In the genomic region with DNA sequence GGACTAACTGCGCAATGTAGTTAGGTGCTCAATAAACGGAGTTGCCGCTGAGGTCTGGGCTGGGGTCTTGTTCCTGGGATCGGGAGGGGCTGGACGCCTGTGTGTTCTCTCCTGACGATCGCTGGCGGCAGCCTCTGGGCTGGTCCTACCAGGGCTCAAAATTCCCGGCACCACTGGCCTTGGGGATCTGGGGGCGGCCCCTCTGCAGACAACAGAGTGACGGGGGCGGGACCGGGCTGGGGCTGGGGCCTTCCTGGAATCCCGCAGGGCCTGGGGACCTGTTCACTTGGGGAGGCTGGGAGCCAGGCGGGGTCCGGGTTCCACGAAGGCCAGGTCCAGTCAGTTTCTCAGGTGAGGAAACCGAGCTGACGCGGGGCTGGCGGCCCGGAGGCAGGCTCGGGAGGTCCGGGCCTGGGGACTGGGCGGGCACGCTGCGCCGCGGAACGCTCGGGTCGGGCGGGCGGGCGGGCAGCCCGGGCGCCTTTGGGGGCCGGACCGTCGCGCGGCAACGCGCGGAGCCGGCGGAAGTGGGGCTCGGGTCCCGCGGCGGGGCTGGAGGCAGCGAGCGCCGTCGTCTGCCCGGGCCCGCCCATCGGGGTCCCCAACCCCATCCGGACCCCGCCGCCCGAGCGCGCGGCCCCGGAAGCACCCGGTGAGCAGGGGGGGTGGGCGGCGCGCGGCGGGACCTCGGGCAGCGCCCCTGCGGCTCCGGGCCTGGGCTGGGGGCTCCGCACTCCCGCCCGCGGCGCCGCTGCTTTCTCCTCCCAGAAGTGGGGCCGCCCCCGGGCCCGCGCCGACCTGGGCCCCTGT, we compare ENCODE assay signal across 8 cellular contexts. TPM values are rescaled to one million over a fixed set of nuclear protein-coding genes. Genes with fewer than 3 reads are reported as not detected.
A peak's percentile ranks its signal among the peaks of the same experiment; 100 is the strongest.
DNase-seq lines count a peak whose midpoint lies in the region; ATAC-seq and TF ChIP-seq lines count a peak whose summit lies in the region.

A gene (plus strand): TSS at position 524 of the 810 bp plus-strand sequence. CDS start 4,107 bp downstream, outside the sequence.

- DNase-seq in SJCRH30: peak; percentile 79 to 81
- DNase-seq in activated naive CD4-positive, alpha-beta T cell treated with anti-CD3 and anti-CD28 coated beads, Interleukin-2, amount 50 U/mL, for 16 hours: peak; percentile 69
- no peak for DNase-seq in OCI-M2 (lab: John Stamatoyannopoulos, UW; ENCODE audit: unreplicated experiment)

- no peaks in the 10 kb centered on the region for H3K36me3 ChIP-seq in SJCRH30
- H3K36me3 ChIP-seq in gastroesophageal sphincter: peaks cover 0 to 27% of the 10 kb centered on the region in 2 donors
- peaks cover 8% of the 10 kb centered on the region for H3K36me3 ChIP-seq in neutrophil

- H3K4me3 ChIP-seq in SJCRH30 (peak within 1 kb of the TSS; percentile 74), gastroesophageal sphincter (peak within 1 kb of the TSS; percentile 75 to 97), neutrophil (ENCODE audit: low read depth in 1 of 2, low read length in 1 of 2) (peak within 1 kb of the TSS; percentile 70 to 73)

- H3K4me1 ChIP-seq in SJCRH30: peaks cover 32% of the 10 kb centered on the region
- H3K4me1 ChIP-seq in gastroesophageal sphincter: peaks cover 0 to 64% (median 38%) of the 10 kb centered on the region in 3 donors
- H3K4me1 ChIP-seq in neutrophil (ENCODE audit: control insufficient read depth in 1 of 2, insufficient read depth in 1 of 2, low read depth in 1 of 2, low read length in 1 of 2): peaks cover 25% of the 10 kb centered on the region in 2 experiments

- TF ChIP-seq POLR2A in GM10847 (IDR thresholded peaks at IDR 0.05; ENCODE audit: extremely low read depth, insufficient read length) (peak; percentile 42), gastroesophageal sphincter (IDR thresholded peaks at IDR 0.05) (peak; percentile 33 to 44)

- H3K27ac ChIP-seq in SJCRH30: peak within 1 kb of the TSS; percentile 52
- H3K27ac ChIP-seq in gastroesophageal sphincter: peak within 1 kb of the TSS; percentile 9 to 88 (median 79)
- H3K27ac ChIP-seq in neutrophil: peak within 1 kb of the TSS; percentile 59
- peak within 1 kb of the TSS; percentile 76 for H3K27ac ChIP-seq in temporal lobe (ENCODE audit: low read depth, low read length)

- no peak for TF ChIP-seq EP300 in gastroesophageal sphincter (IDR thresholded peaks at IDR 0.05)

- H3K9me3 ChIP-seq in SJCRH30 (replicated peaks) (no peaks in the 10 kb centered on the region), gastroesophageal sphincter (no peaks in the 10 kb centered on the region), neutrophil (no peaks in the 10 kb centered on the region)

- TF ChIP-seq CTCF in gastroesophageal sphincter (IDR thresholded peaks at IDR 0.05): no peak
- TF ChIP-seq CTCF in neutrophil (IDR thresholded peaks at IDR 0.05): no peak

- H3K27me3 ChIP-seq in SJCRH30 (peaks cover 15% of the 10 kb centered on the region), gastroesophageal sphincter (peaks cover 7% of the 10 kb centered on the region), neutrophil (no peaks in the 10 kb centered on the region)

- WGBS in gastroesophageal sphincter (ENCODE audit: low coverage in 1 of 2), 2 donors: no CpG with 5 or more reads among the region's 87 CpGs

- ATAC-seq in HG03045 (IDR thresholded peaks at IDR 0.05; ENCODE audit: unreplicated experiment): peak; percentile 37
- peak; percentile 83 for ATAC-seq in gastroesophageal sphincter

RNA-seq across cellular contexts. Expression of the gene that starts here (rescaled TPM):
- total RNA-seq in SJCRH30 (2014; rRNA removed; shearing (Covaris generic)): 20.9 and 24.4 TPM in 2 replicates
- 10 to 100 TPM; 30.4 to 42.4 (median 36.8) TPM for total RNA-seq in gastroesophageal sphincter
- total RNA-seq in temporal lobe: 22.1 TPM
